24 cellular contexts compared by ENCODE assay signal in genomic region chr7:6565655-6566054, GRCh38. TPM values are rescaled to one million over a fixed set of nuclear protein-coding genes. Genes with fewer than 3 reads are reported as not detected.
"Had no signal": no experiment of that assay in that cellular context is flagged by ENCODE, and none has a peak within 500 bp of the region (broad histone marks: within the 10 kb centered on the region; RNA-seq: fewer than 3 reads in every experiment).

No MANE protein-coding gene starts in this region.

- H3K27ac Mint-ChIP-seq: IgD-negative memory B cell had no signal

- H3K9me3 Mint-ChIP-seq: IgD-negative memory B cell had no signal

- H3K4me3 ChIP-seq: K562, SJSA1, SK-N-MC had no signal

- DNase-seq: Kasumi-1, MM.1S, NCI-H1092 treated with DMSO at 0.1 percent for 48 hours, NCI-H1436, NCI-H187, NCI-H2029, NCI-H2081 treated with DMSO at 0.1 percent for 48 hours, NCI-H2171, NCI-H226, NCI-H446, NCI-H510A, NCI-H524 treated with DMSO at 0.1 percent for 48 hours, NCI-H69, NCI-H774, Right ventricle myocardium superior, RPMI8226, SIG-M5 had no signal

- H3K9ac ChIP-seq: KMS-11 had no signal

- H3K36me3 ChIP-seq: SJSA1 had no signal

- H3K4me1 Mint-ChIP-seq: IgD-negative memory B cell had no signal

- H3K4me3 Mint-ChIP-seq: IgD-negative memory B cell had no signal

- H3K36me3 Mint-ChIP-seq: IgD-negative memory B cell had no signal

- FAIRE-seq: K562, RCC 7860 had no signal

- ATAC-seq: K562 had no signal

- H3K4me1 ChIP-seq: SJSA1 had no signal

- H3K27ac ChIP-seq: KMS-11, SJSA1, SK-N-MC had no signal

- H3K4me2 ChIP-seq: KMS-11 had no signal

RNA-seq across cellular contexts. Expression of gene GRID2IP, which starts 14.4 kb away (rescaled TPM):
- total RNA-seq: HT1080, K562, Right ventricle myocardium superior, SJSA1 had no signal
- polyA plus RNA-seq: K562 had no signal

RNA-seq across cellular contexts. Expression of gene ZNF853, which starts 49.8 kb away (rescaled TPM):
- total RNA-seq: K562 had no signal
